1 cellular context compared by ENCODE assay signal in the genomic region with DNA sequence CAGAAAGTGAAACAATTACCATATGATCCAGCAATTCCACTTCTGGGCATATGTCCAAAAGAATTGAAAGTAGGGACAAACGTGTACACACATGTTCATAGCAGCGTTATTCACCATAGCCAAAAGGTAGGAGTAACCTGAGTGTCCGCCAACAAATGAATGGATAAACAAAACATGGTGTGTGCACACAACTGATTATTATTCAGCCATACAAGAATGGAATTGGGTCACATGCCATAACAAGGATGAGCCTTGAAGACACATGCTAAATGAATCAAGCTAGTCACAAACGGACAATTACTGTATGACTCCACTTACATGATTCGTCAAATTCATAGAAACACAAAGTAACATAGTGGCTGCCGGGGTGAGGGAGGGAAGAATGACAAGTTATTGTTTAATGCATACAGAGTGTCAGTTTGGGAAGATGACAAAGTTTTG.
A peak's percentile ranks its signal among the peaks of the same experiment; 100 is the strongest.
TF ChIP-seq lines count a peak whose summit lies in the region.

No MANE protein-coding gene starts in this region.

TF ChIP-seq in HEK293, 187 proteins besides CTCF, POLR2A, EP300 and RAD21 (continued from another document):
- TF ChIP-seq ZNF600 (tag by site-specific recombination; IDR thresholded peaks at IDR 0.05), result peak; percentile 82
- 0 out of 2 replicates have a peak, but pooled peaks have one; percentile 37 for TF ChIP-seq ZNF558 (tag by site-specific recombination; IDR thresholded peaks at IDR 0.05)
- TF ChIP-seq, protein P1, sequence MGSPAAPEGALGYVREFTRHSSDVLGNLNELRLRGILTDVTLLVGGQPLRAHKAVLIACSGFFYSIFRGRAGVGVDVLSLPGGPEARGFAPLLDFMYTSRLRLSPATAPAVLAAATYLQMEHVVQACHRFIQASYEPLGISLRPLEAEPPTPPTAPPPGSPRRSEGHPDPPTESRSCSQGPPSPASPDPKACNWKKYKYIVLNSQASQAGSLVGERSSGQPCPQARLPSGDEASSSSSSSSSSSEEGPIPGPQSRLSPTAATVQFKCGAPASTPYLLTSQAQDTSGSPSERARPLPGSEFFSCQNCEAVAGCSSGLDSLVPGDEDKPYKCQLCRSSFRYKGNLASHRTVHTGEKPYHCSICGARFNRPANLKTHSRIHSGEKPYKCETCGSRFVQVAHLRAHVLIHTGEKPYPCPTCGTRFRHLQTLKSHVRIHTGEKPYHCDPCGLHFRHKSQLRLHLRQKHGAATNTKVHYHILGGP (tag by site-specific recombination; IDR thresholded peaks at IDR 0.05), result 0 out of 2 replicates have a peak, but pooled peaks have one; percentile 9
- 0 out of 2 replicates have a peak, but pooled peaks have one; percentile 7 for TF ChIP-seq PRDM1 (tag by site-specific recombination; IDR thresholded peaks at IDR 0.05)
- TF ChIP-seq, protein P2, sequence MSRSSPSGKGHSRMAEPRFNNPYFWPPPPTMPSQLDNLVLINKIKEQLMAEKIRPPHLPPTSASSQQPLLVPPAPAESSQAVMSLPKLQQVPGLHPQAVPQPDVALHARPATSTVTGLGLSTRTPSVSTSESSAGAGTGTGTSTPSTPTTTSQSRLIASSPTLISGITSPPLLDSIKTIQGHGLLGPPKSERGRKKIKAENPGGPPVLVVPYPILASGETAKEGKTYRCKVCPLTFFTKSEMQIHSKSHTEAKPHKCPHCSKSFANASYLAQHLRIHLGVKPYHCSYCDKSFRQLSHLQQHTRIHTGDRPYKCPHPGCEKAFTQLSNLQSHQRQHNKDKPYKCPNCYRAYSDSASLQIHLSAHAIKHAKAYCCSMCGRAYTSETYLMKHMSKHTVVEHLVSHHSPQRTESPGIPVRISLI (tag by site-specific recombination; IDR thresholded peaks at IDR 0.05), result 0 out of 2 replicates have a peak, but pooled peaks have one; percentile 14
- peak; percentile 29; the same call in 1 of the 2 replicates for TF ChIP-seq ZEB2 (tag by site-specific recombination; IDR thresholded peaks at IDR 0.05)
- TF ChIP-seq ZNF184 (tag by site-specific recombination; IDR thresholded peaks at IDR 0.05), result 0 out of 2 replicates have a peak, but pooled peaks have one; percentile 32
- TF ChIP-seq, protein P3, sequence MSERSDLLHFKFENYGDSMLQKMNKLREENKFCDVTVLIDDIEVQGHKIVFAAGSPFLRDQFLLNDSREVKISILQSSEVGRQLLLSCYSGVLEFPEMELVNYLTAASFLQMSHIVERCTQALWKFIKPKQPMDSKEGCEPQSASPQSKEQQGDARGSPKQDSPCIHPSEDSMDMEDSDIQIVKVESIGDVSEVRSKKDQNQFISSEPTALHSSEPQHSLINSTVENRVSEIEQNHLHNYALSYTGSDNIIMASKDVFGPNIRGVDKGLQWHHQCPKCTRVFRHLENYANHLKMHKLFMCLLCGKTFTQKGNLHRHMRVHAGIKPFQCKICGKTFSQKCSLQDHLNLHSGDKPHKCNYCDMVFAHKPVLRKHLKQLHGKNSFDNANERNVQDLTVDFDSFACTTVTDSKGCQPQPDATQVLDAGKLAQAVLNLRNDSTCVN (tag by site-specific recombination; optimal IDR thresholded peaks at IDR 0.05), result no peak
- TF ChIP-seq ZNF610 (tag by site-specific recombination; IDR thresholded peaks at IDR 0.05; ENCODE audit: borderline replicate concordance), result no peak
- 0 out of 2 replicates have a peak, but pooled peaks have one; percentile 40 for TF ChIP-seq ZNF10 (tag by site-specific recombination; IDR thresholded peaks at IDR 0.05)
- TF ChIP-seq FEZF1 (tag by site-specific recombination; IDR thresholded peaks at IDR 0.05), result no peak
- TF ChIP-seq ZNF416 (tag by site-specific recombination; IDR thresholded peaks at IDR 0.05), result no peak
